ENCODE assay signal across 1 cellular context in the genomic region with DNA sequence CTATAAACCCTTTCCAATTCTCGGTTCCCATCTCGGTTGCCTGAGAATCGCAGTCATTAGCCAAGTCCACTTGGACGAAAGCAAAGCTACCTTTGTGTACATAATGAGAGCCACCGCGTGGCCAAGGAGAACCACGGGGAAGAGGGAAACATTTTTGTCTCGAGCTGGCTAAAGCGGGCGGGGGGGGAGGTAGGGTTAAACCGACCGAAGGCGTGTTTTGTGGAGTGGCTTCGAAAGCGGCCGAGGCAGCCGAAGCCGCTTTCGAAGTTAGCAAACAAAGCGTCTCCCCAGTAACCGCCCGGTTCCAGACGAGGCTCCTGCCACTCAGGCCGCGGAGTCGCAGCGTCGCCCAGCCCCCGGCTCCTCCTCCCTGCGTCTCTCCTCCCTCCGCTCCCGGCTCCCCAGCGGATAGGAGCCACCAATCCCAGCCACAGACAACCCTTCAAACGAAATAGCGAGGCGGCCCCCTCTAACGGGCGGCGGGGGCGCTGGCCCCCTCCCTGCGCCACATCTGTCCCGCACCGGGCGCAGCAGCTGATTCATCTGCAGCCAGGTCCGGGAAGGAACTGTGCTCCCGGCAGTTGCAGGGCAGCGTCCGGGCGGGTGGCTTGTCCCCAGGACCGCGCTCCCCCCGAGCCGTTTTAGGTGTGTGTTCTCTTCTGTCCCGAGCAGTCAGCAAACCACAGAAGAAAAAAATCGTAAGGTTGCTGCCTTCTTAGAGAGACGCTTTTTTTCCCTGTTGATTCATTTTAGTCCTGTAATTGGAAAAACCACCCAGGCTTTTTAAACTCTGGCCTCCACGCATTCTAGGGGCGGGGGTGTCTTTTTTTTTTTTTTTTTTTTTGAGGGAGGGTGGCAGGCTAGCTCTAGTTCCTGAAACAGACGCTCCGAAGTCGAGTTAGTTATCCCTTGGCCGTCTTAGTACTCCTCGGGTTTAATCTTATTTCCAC.
TF ChIP-seq lines count a peak whose summit lies in the region.

No MANE protein-coding gene starts in this region.

TF ChIP-seq in K562, 482 proteins besides CTCF, POLR2A, EP300 and RAD21 (continued from another document and continues in another):
- TF ChIP-seq, protein P1, sequence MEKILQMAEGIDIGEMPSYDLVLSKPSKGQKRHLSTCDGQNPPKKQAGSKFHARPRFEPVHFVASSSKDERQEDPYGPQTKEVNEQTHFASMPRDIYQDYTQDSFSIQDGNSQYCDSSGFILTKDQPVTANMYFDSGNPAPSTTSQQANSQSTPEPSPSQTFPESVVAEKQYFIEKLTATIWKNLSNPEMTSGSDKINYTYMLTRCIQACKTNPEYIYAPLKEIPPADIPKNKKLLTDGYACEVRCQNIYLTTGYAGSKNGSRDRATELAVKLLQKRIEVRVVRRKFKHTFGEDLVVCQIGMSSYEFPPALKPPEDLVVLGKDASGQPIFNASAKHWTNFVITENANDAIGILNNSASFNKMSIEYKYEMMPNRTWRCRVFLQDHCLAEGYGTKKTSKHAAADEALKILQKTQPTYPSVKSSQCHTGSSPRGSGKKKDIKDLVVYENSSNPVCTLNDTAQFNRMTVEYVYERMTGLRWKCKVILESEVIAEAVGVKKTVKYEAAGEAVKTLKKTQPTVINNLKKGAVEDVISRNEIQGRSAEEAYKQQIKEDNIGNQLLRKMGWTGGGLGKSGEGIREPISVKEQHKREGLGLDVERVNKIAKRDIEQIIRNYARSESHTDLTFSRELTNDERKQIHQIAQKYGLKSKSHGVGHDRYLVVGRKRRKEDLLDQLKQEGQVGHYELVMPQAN (IDR thresholded peaks at IDR 0.05; ENCODE audit: borderline replicate concordance), result no peak
- peak; percentile 28; the same call in 1 of the 2 replicates for TF ChIP-seq ZNF324 (CRISPR knock-in tag; IDR thresholded peaks at IDR 0.05)
- no peak for TF ChIP-seq ZNF253 (CRISPR knock-in tag; conservative IDR thresholded peaks at IDR 0.05)
- TF ChIP-seq, protein P2, sequence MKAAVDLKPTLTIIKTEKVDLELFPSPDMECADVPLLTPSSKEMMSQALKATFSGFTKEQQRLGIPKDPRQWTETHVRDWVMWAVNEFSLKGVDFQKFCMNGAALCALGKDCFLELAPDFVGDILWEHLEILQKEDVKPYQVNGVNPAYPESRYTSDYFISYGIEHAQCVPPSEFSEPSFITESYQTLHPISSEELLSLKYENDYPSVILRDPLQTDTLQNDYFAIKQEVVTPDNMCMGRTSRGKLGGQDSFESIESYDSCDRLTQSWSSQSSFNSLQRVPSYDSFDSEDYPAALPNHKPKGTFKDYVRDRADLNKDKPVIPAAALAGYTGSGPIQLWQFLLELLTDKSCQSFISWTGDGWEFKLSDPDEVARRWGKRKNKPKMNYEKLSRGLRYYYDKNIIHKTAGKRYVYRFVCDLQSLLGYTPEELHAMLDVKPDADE (conservative IDR thresholded peaks at IDR 0.05; ENCODE audit: control insufficient read depth, low read depth, low read length), result peak; percentile 87
- TF ChIP-seq SIX5 (IDR thresholded peaks at IDR 0.05; ENCODE audit: borderline replicate concordance in 1 of 2, insufficient read depth in 1 of 2, low read depth in 1 of 2, low read length in 2 of 2), result no peak
- TF ChIP-seq SUPT5H (IDR thresholded peaks at IDR 0.05), result no peak
- no peak for TF ChIP-seq POLR3G (IDR thresholded peaks at IDR 0.05; ENCODE audit: extremely low read depth, insufficient read length, insufficient replicate concordance)
- TF ChIP-seq CREB1 (IDR thresholded peaks at IDR 0.05), result peak; percentile 72
- peak; percentile 85 for TF ChIP-seq CREB1 (CRISPR knock-in tag; IDR thresholded peaks at IDR 0.05)
- no peak for TF ChIP-seq RFX1 (IDR thresholded peaks at IDR 0.05)
- TF ChIP-seq MCM7 (IDR thresholded peaks at IDR 0.05), result no peak
- TF ChIP-seq HNRNPUL1 (IDR thresholded peaks at IDR 0.05; ENCODE audit: low read length), result no peak
- TF ChIP-seq NELFE (IDR thresholded peaks at IDR 0.05; ENCODE audit: insufficient read depth, insufficient read length), result no peak
- TF ChIP-seq, protein P3, sequence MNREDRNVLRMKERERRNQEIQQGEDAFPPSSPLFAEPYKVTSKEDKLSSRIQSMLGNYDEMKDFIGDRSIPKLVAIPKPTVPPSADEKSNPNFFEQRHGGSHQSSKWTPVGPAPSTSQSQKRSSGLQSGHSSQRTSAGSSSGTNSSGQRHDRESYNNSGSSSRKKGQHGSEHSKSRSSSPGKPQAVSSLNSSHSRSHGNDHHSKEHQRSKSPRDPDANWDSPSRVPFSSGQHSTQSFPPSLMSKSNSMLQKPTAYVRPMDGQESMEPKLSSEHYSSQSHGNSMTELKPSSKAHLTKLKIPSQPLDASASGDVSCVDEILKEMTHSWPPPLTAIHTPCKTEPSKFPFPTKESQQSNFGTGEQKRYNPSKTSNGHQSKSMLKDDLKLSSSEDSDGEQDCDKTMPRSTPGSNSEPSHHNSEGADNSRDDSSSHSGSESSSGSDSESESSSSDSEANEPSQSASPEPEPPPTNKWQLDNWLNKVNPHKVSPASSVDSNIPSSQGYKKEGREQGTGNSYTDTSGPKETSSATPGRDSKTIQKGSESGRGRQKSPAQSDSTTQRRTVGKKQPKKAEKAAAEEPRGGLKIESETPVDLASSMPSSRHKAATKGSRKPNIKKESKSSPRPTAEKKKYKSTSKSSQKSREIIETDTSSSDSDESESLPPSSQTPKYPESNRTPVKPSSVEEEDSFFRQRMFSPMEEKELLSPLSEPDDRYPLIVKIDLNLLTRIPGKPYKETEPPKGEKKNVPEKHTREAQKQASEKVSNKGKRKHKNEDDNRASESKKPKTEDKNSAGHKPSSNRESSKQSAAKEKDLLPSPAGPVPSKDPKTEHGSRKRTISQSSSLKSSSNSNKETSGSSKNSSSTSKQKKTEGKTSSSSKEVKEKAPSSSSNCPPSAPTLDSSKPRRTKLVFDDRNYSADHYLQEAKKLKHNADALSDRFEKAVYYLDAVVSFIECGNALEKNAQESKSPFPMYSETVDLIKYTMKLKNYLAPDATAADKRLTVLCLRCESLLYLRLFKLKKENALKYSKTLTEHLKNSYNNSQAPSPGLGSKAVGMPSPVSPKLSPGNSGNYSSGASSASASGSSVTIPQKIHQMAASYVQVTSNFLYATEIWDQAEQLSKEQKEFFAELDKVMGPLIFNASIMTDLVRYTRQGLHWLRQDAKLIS (CRISPR knock-in tag; IDR thresholded peaks at IDR 0.05), result peak; percentile 96
- no peak for TF ChIP-seq CBFA2T3 (IDR thresholded peaks at IDR 0.05)
- no peak for TF ChIP-seq BACH1 (tag; IDR thresholded peaks at IDR 0.05)
- TF ChIP-seq, protein P4, sequence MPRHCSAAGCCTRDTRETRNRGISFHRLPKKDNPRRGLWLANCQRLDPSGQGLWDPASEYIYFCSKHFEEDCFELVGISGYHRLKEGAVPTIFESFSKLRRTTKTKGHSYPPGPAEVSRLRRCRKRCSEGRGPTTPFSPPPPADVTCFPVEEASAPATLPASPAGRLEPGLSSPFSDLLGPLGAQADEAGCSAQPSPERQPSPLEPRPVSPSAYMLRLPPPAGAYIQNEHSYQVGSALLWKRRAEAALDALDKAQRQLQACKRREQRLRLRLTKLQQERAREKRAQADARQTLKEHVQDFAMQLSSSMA (CRISPR knock-in tag; IDR thresholded peaks at IDR 0.05), result no peak
- TF ChIP-seq, protein P5, sequence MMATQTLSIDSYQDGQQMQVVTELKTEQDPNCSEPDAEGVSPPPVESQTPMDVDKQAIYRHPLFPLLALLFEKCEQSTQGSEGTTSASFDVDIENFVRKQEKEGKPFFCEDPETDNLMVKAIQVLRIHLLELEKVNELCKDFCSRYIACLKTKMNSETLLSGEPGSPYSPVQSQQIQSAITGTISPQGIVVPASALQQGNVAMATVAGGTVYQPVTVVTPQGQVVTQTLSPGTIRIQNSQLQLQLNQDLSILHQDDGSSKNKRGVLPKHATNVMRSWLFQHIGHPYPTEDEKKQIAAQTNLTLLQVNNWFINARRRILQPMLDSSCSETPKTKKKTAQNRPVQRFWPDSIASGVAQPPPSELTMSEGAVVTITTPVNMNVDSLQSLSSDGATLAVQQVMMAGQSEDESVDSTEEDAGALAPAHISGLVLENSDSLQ (IDR thresholded peaks at IDR 0.05), result no peak
- peak in 1 of 2 experiments; percentile 91; a peak in 2 of 4 replicates for TF ChIP-seq SRF (CRISPR knock-in tag; IDR thresholded peaks at IDR 0.05)
- TF ChIP-seq FOXM1 (IDR thresholded peaks at IDR 0.05; ENCODE audit: low read depth), result no peak
- peak; percentile 97; the same call in 1 of the 2 replicates for TF ChIP-seq FOXM1 (CRISPR knock-in tag; IDR thresholded peaks at IDR 0.05; ENCODE audit: low read depth)
- no peak for TF ChIP-seq NR2C2 (CRISPR knock-in tag; IDR thresholded peaks at IDR 0.05)
- no peak for TF ChIP-seq NR2C2 (tag; IDR thresholded peaks at IDR 0.05)
- TF ChIP-seq, protein P6, sequence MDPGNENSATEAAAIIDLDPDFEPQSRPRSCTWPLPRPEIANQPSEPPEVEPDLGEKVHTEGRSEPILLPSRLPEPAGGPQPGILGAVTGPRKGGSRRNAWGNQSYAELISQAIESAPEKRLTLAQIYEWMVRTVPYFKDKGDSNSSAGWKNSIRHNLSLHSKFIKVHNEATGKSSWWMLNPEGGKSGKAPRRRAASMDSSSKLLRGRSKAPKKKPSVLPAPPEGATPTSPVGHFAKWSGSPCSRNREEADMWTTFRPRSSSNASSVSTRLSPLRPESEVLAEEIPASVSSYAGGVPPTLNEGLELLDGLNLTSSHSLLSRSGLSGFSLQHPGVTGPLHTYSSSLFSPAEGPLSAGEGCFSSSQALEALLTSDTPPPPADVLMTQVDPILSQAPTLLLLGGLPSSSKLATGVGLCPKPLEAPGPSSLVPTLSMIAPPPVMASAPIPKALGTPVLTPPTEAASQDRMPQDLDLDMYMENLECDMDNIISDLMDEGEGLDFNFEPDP (CRISPR knock-in tag; IDR thresholded peaks at IDR 0.05), result no peak
- peak; percentile 93 for TF ChIP-seq POLR2AphosphoS5 (IDR thresholded peaks at IDR 0.05; ENCODE audit: control insufficient read depth, insufficient read depth, low read depth, low read length)
- TF ChIP-seq ZNF239 (CRISPR knock-in tag; IDR thresholded peaks at IDR 0.05), result peak; percentile 12; the same call in 1 of the 2 replicates
- TF ChIP-seq ZNF699 (CRISPR knock-in tag; IDR thresholded peaks at IDR 0.05; ENCODE audit: insufficient replicate concordance), result no peak
- no peak for TF ChIP-seq ZFP1 (CRISPR knock-in tag; IDR thresholded peaks at IDR 0.05)
- TF ChIP-seq PHF20 (IDR thresholded peaks at IDR 0.05; ENCODE audit: partially characterized antibody), result no peak
- TF ChIP-seq, protein P7, sequence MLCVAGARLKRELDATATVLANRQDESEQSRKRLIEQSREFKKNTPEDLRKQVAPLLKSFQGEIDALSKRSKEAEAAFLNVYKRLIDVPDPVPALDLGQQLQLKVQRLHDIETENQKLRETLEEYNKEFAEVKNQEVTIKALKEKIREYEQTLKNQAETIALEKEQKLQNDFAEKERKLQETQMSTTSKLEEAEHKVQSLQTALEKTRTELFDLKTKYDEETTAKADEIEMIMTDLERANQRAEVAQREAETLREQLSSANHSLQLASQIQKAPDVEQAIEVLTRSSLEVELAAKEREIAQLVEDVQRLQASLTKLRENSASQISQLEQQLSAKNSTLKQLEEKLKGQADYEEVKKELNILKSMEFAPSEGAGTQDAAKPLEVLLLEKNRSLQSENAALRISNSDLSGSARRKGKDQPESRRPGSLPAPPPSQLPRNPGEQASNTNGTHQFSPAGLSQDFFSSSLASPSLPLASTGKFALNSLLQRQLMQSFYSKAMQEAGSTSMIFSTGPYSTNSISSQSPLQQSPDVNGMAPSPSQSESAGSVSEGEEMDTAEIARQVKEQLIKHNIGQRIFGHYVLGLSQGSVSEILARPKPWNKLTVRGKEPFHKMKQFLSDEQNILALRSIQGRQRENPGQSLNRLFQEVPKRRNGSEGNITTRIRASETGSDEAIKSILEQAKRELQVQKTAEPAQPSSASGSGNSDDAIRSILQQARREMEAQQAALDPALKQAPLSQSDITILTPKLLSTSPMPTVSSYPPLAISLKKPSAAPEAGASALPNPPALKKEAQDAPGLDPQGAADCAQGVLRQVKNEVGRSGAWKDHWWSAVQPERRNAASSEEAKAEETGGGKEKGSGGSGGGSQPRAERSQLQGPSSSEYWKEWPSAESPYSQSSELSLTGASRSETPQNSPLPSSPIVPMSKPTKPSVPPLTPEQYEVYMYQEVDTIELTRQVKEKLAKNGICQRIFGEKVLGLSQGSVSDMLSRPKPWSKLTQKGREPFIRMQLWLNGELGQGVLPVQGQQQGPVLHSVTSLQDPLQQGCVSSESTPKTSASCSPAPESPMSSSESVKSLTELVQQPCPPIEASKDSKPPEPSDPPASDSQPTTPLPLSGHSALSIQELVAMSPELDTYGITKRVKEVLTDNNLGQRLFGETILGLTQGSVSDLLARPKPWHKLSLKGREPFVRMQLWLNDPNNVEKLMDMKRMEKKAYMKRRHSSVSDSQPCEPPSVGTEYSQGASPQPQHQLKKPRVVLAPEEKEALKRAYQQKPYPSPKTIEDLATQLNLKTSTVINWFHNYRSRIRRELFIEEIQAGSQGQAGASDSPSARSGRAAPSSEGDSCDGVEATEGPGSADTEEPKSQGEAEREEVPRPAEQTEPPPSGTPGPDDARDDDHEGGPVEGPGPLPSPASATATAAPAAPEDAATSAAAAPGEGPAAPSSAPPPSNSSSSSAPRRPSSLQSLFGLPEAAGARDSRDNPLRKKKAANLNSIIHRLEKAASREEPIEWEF (CRISPR knock-in tag; IDR thresholded peaks at IDR 0.05), result no peak
- no peak for TF ChIP-seq EWSR1 (IDR thresholded peaks at IDR 0.05; ENCODE audit: borderline replicate concordance, low read depth, partially characterized antibody)
- TF ChIP-seq, protein P8, sequence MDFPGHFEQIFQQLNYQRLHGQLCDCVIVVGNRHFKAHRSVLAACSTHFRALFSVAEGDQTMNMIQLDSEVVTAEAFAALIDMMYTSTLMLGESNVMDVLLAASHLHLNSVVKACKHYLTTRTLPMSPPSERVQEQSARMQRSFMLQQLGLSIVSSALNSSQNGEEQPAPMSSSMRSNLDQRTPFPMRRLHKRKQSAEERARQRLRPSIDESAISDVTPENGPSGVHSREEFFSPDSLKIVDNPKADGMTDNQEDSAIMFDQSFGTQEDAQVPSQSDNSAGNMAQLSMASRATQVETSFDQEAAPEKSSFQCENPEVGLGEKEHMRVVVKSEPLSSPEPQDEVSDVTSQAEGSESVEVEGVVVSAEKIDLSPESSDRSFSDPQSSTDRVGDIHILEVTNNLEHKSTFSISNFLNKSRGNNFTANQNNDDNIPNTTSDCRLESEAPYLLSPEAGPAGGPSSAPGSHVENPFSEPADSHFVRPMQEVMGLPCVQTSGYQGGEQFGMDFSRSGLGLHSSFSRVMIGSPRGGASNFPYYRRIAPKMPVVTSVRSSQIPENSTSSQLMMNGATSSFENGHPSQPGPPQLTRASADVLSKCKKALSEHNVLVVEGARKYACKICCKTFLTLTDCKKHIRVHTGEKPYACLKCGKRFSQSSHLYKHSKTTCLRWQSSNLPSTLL (IDR thresholded peaks at IDR 0.05), result no peak
- TF ChIP-seq STAT5A (IDR thresholded peaks at IDR 0.05; ENCODE audit: borderline replicate concordance, low read length), result peak; percentile 13; the same call in 1 of the 2 replicates
- TF ChIP-seq, protein P9, sequence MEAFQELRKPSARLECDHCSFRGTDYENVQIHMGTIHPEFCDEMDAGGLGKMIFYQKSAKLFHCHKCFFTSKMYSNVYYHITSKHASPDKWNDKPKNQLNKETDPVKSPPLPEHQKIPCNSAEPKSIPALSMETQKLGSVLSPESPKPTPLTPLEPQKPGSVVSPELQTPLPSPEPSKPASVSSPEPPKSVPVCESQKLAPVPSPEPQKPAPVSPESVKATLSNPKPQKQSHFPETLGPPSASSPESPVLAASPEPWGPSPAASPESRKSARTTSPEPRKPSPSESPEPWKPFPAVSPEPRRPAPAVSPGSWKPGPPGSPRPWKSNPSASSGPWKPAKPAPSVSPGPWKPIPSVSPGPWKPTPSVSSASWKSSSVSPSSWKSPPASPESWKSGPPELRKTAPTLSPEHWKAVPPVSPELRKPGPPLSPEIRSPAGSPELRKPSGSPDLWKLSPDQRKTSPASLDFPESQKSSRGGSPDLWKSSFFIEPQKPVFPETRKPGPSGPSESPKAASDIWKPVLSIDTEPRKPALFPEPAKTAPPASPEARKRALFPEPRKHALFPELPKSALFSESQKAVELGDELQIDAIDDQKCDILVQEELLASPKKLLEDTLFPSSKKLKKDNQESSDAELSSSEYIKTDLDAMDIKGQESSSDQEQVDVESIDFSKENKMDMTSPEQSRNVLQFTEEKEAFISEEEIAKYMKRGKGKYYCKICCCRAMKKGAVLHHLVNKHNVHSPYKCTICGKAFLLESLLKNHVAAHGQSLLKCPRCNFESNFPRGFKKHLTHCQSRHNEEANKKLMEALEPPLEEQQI (IDR thresholded peaks at IDR 0.05), result no peak
